ENCODE assay signal across 1 cellular context in the genomic region with DNA sequence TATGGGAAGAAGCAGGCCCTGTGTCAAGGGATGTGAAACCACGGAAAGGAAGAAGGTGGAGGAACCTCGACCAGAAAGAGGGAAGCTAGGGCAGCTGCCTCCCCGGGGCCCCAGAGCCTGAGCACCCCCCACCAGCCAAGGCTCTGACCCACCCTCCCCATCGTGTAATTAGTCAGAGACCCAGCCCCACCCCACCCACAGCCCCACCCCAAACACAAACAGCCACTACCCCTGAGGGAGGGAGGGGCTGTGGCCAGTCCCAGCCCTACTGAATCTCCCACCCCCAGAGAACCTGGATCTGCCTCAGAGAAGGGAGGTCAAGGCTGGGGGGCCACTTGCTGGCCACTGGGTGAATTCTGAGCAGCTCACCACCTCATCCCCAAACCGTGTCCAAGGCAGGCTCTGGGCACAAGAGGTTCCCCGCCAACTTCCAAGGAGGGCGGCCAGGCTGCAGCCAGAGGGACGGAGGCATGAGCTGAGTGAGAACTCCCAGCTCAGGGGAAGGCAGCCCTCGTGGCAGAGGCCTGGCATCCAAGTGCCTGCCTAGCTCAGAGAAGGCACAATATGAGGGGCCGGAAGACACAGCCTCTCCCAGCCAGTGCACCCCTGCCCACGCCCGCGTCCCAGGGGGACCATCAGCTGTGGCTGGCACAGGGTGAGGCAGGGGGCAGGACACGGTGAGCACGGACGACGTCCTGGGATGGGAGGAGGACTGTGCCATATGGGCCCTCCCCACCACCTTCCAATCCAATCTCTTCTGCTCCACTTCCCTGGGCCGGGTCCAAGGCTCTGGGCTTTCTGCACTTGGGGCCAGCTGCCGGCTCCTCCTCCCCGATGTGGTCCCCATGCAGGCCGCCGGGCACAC.
TF ChIP-seq lines count a peak whose summit lies in the region.

No MANE protein-coding gene starts in this region.

TF ChIP-seq in GM12878, 131 proteins besides CTCF, POLR2A, EP300 and RAD21:
- TF ChIP-seq GATAD2B (conservative IDR thresholded peaks at IDR 0.05; ENCODE audit: low read depth) (0 out of 2 replicates have a peak, but pooled peaks have one; percentile 28), POLR2AphosphoS2 (IDR thresholded peaks at IDR 0.05; ENCODE audit: low read depth, low read length) (0 out of 2 replicates have a peak, but pooled peaks have one; percentile 8), LARP7 (IDR thresholded peaks at IDR 0.05) (0 out of 2 replicates have a peak, but pooled peaks have one; percentile 36), HDGF (IDR thresholded peaks at IDR 0.05) (peak; percentile 47; the same call in 1 of the 2 replicates), SP1 (IDR thresholded peaks at IDR 0.05; ENCODE audit: low read depth, low read length) (no peak)
